ENCODE assay signal across 14 cellular contexts in the genomic region with DNA sequence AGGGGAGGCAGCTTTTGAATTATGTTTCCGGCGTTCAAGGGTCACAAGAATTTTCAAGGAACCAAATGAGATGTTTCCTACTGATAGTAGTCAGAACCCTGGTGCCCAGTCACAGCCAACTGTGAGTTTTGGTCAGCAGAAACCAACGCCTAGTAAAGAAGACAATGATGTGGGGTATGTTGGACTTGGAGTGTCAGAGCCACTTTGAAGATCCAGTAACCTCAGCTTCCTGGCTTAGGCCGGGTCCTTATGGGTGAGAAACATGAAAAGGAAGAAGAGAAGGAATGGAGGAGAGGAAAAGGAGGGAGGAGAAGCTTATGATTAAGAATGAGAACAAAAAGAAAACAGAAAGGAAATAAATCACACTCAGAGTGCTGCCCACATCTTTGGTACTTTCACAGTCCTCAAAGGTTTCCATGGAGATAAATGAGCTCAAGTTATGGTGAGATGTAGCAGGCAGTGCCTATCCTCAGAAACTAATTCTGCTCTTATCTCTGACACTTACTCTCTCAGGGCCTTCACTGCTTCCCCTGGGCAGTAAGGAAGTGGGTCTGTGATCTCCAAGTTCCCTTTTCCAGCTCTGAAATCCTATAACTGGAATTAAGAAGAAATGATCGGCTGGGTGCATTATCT. TPM values are rescaled to one million over a fixed set of nuclear protein-coding genes. Genes with fewer than 3 reads are reported as not detected.
A peak's percentile ranks its signal among the peaks of the same experiment; 100 is the strongest.
DNase-seq lines count a peak whose midpoint lies in the region; ATAC-seq, FAIRE-seq and TF ChIP-seq lines count a peak whose summit lies in the region.
"Had no signal": no experiment of that assay in that cellular context is flagged by ENCODE, and none has a peak within 500 bp of the region (broad histone marks: within the 10 kb centered on the region; RNA-seq: fewer than 3 reads in every experiment).

No MANE protein-coding gene starts in this region.

- FAIRE-seq in D721Med (lab: Jason Lieb, UNC), result no peak
- FAIRE-seq: endothelial cell of umbilical vein, kidney had no signal

- no peak for TF ChIP-seq CTCF in type B pancreatic cell (conservative IDR thresholded peaks at IDR 0.05)
- TF ChIP-seq CTCF in D721Med (IDR thresholded peaks at IDR 0.05; ENCODE audit: insufficient read depth, missing control alignments), result no peak

- peak overlapping the region; percentile 49 for H3K4me3 Mint-ChIP-seq in T-helper 17 cell
- peak overlapping the region; percentile 8 for H3K4me3 Mint-ChIP-seq in type B pancreatic cell

- H3K27ac Mint-ChIP-seq in T-helper 17 cell (peak overlapping the region; percentile 11), type B pancreatic cell (no peak overlapping the region)
- H3K27ac Mint-ChIP-seq: stimulated activated naive B cell treated with anti-CD40 and anti-IgM and Interleukin-4, amounts not matched to agents 10 μg/mL and 1 μg/mL and 100 μg/mL, for 72 hours had no signal

- no peaks in the 10 kb centered on the region for H3K9me3 Mint-ChIP-seq in type B pancreatic cell
- H3K9me3 Mint-ChIP-seq: stimulated activated naive B cell treated with anti-CD40 and anti-IgM and Interleukin-4, amounts not matched to agents 10 μg/mL and 1 μg/mL and 100 μg/mL, for 72 hours had no signal

- no peak for ATAC-seq in T-helper 17 cell
- ATAC-seq: stimulated activated naive B cell treated with anti-CD40 and anti-IgM and Interleukin-4, amounts not matched to agents 10 μg/mL and 1 μg/mL and 100 μg/mL, for 72 hours had no signal

- H3K4me1 Mint-ChIP-seq in T-helper 17 cell, result peaks cover 31% of the 10 kb centered on the region
- peaks cover 10% of the 10 kb centered on the region for H3K4me1 Mint-ChIP-seq in type B pancreatic cell (ENCODE audit: unreplicated experiment)

- H3K27me3 Mint-ChIP-seq in T-helper 17 cell (no peaks in the 10 kb centered on the region), type B pancreatic cell (peaks cover 83% of the 10 kb centered on the region)

- no peaks in the 10 kb centered on the region for H3K9me3 ChIP-seq in T-helper 17 cell (ENCODE audit: control insufficient read depth, low read length, poor library complexity, severe bottlenecking)
- H3K9me3 ChIP-seq: BE2C had no signal

- peak; percentile 22 for DNase-seq in stimulated activated CD4-positive, alpha-beta T cell treated with anti-CD3 and anti-CD28 coated beads, Interleukin-4, amount 100 ng/mL, for 24 hours
- no peak for DNase-seq in stimulated activated CD4-positive, alpha-beta T cell treated with anti-CD3 and anti-CD28 coated beads, Interleukin-2, amount 100 ng/mL, for 48 hours
- DNase-seq in T-helper 17 cell, result no peak
- DNase-seq in amniotic epithelial cell (ENCODE audit: low read depth), result peak; percentile 31
- no peak for DNase-seq in type B pancreatic cell (ENCODE audit: extremely low spot score, unreplicated experiment)
- no peak for DNase-seq in NCI-H2107 treated with DMSO at 0.1 percent for 48 hours (lab: John Stamatoyannopoulos, UW; ENCODE audit: unreplicated experiment)
- no peak for DNase-seq in EL
- DNase-seq in D721Med (ENCODE audit: insufficient read length, low spot score), result no peak
- DNase-seq: BE2C; NCI-H2029; stimulated activated naive B cell treated with anti-CD40 and anti-IgM and Interleukin-4, amounts not matched to agents 10 μg/mL and 1 μg/mL and 100 μg/mL, for 72 hours; T1000 had no signal

- H3K36me3 Mint-ChIP-seq in T-helper 17 cell (ENCODE audit: low read depth) (no peaks in the 10 kb centered on the region), type B pancreatic cell (no peaks in the 10 kb centered on the region)
- H3K36me3 Mint-ChIP-seq: stimulated activated naive B cell treated with anti-CD40 and anti-IgM and Interleukin-4, amounts not matched to agents 10 μg/mL and 1 μg/mL and 100 μg/mL, for 72 hours had no signal

RNA-seq across cellular contexts. Expression of a gene that starts 2.0 kb away (rescaled TPM):
- total RNA-seq in T-helper 17 cell, result 10 to 100 TPM; 25.7 to 27.2 TPM
- 1.2 and 2.7 TPM in 2 replicates for total RNA-seq in type B pancreatic cell (ENCODE audit: low replicate concordance)

Comparison
In these comparisons a context has a peak if more than half of its experiments do, and no peak if none do; other contexts are left out.
1. DNase-seq: peak in stimulated activated CD4-positive, alpha-beta T cell treated with anti-CD3 and anti-CD28 coated beads, Interleukin-4, amount 100 ng/mL, for 24 hours (single experiment) and amniotic epithelial cell (single experiment); none in stimulated activated CD4-positive, alpha-beta T cell treated with anti-CD3 and anti-CD28 coated beads, Interleukin-2, amount 100 ng/mL, for 48 hours (0 of 2), T-helper 17 cell (0 of 3), type B pancreatic cell (single experiment), NCI-H2107 treated with DMSO at 0.1 percent for 48 hours (single experiment), EL (single experiment) and D721Med (single experiment).